Comparison of ENCODE assay signal across 2 cellular contexts in genomic region chr9:98315067-98315453, GRCh38.
TF ChIP-seq lines count a peak whose summit lies in the region.

No MANE protein-coding gene starts in this region.

TF ChIP-seq in IMR-90, 13 proteins besides CTCF, POLR2A, EP300 and RAD21:
- TF ChIP-seq MAFK (IDR thresholded peaks at IDR 0.05; ENCODE audit: low read depth, low read length) (no peak), FOS (IDR thresholded peaks at IDR 0.05; ENCODE audit: low read depth, low read length) (no peak), MAZ (IDR thresholded peaks at IDR 0.05; ENCODE audit: borderline replicate concordance, low read depth, low read length) (no peak), RCOR1 (IDR thresholded peaks at IDR 0.05; ENCODE audit: insufficient replicate concordance, low read length) (no peak), USF2 (IDR thresholded peaks at IDR 0.05; ENCODE audit: low read depth, low read length) (no peak), ELK1 (IDR thresholded peaks at IDR 0.05; ENCODE audit: borderline replicate concordance, low read depth, low read length) (no peak), SMC3 (IDR thresholded peaks at IDR 0.05; ENCODE audit: low read depth, low read length) (no peak), MXI1 (IDR thresholded peaks at IDR 0.05; ENCODE audit: borderline replicate concordance, low read depth, low read length) (no peak), NFE2L2 (IDR thresholded peaks at IDR 0.05; ENCODE audit: low read depth, low read length) (no peak), BHLHE40 (IDR thresholded peaks at IDR 0.05; ENCODE audit: low read depth, low read length) (no peak), CHD1 (IDR thresholded peaks at IDR 0.05; ENCODE audit: low read depth, low read length) (no peak), CEBPB (IDR thresholded peaks at IDR 0.05; ENCODE audit: low read depth, low read length) (no peak), RFX5 (IDR thresholded peaks at IDR 0.05; ENCODE audit: low read depth, low read length) (no peak)

TF ChIP-seq in WTC11, 78 proteins besides CTCF, POLR2A, EP300 and RAD21:
- TF ChIP-seq PRDM15 (CRISPR knock-in tag; IDR thresholded peaks at IDR 0.05), result no peak
- no peak for TF ChIP-seq NR3C1 (CRISPR knock-in tag; conservative IDR thresholded peaks at IDR 0.05; ENCODE audit: low read depth)
- TF ChIP-seq ZNF671 (CRISPR knock-in tag; IDR thresholded peaks at IDR 0.05), result no peak
- TF ChIP-seq ZBTB43 (CRISPR knock-in tag; IDR thresholded peaks at IDR 0.05), result no peak
- TF ChIP-seq HMGA2 (CRISPR knock-in tag; IDR thresholded peaks at IDR 0.05), result no peak
- no peak for TF ChIP-seq E2F4 (CRISPR knock-in tag; IDR thresholded peaks at IDR 0.05; ENCODE audit: borderline replicate concordance, low read depth)
- TF ChIP-seq ZNF281 (CRISPR knock-in tag; IDR thresholded peaks at IDR 0.05), result no peak
- no peak for TF ChIP-seq SP1 (CRISPR knock-in tag; conservative IDR thresholded peaks at IDR 0.05)
